ENCODE assay signal across 9 cellular contexts in the genomic region with DNA sequence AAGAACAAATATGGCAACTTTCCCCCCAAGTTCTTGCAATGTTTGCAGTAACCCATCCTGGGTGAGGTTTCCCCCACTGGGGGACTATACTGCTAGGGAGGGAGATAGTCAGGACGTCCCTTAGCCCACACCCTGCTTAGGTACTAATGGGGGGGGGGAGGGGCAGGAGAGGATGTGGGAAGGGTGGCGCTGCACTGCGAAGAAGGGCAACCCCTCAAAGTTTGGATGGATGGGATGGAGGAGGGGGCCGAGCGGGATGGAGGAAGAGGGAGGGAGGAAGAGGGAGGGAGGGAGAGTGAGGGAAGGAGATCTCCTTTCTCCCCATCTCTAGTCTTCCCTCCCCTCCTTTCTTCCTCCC.
A peak's percentile ranks its signal among the peaks of the same experiment; 100 is the strongest.
DNase-seq lines count a peak whose midpoint lies in the region; ATAC-seq and TF ChIP-seq lines count a peak whose summit lies in the region.
"Had no signal": no experiment of that assay in that cellular context is flagged by ENCODE, and none has a peak within 500 bp of the region (broad histone marks: within the 10 kb centered on the region; RNA-seq: fewer than 3 reads in every experiment).

No MANE protein-coding gene starts in this region.

- TF ChIP-seq CTCF in heart right ventricle (IDR thresholded peaks at IDR 0.05) (no peak), ascending aorta (IDR thresholded peaks at IDR 0.05) (no peak), liver (IDR thresholded peaks at IDR 0.05; ENCODE audit: low read depth, low read length, missing input control) (no peak), tibial nerve (IDR thresholded peaks at IDR 0.05) (no peak)

- no peak overlapping the region for H3K9ac ChIP-seq in liver (ENCODE audit: low read depth in 1 of 2, low read length in 2 of 2)

- intact Hi-C loops in heart right ventricle (cut with DNase I) (loop anchor here in 6 of 10 donors (5.0 to 10.0 kb wide), 6 partner anchors 65 to 272 kb away; no protein-coding TSS in a partner anchor), Right ventricle myocardium inferior (cut with DNase I) (loop anchor here (5.0 kb wide), 2 partner anchors 62 to 272 kb away; no protein-coding TSS in a partner anchor), ascending aorta (cut with DNase I) (loop anchor here (5.0 kb wide), 1 partner anchor 42 kb away; no protein-coding TSS in a partner anchor)

- DNase-seq in heart right ventricle = no peak
- no peak for DNase-seq in Right ventricle myocardium inferior (ENCODE audit: missing footprints)
- no peak for DNase-seq in ascending aorta (ENCODE audit: low spot score in 2 of 2)
- DNase-seq in tibial nerve (ENCODE audit: low spot score in 2 of 2) = no peak
- DNase-seq: DMS79 had no signal

- no peak for TF ChIP-seq RAD21 in liver (IDR thresholded peaks at IDR 0.05)

- H3K27ac ChIP-seq in heart right ventricle (no peak overlapping the region), ascending aorta (no peak overlapping the region), liver (ENCODE audit: low read depth in 1 of 2, low read length in 2 of 2) (no peak overlapping the region), tibial nerve (no peak overlapping the region)

- 2 to 3% methylated on average over 4 to 5 of the region's 5 CpGs for WGBS in heart right ventricle, 2 donors
- under 1% methylated on average over 5 of the region's 5 CpGs for WGBS in liver
- 0 to 4% methylated on average over 5 of the region's 5 CpGs for WGBS in tibial nerve, 2 donors

- H3K36me3 ChIP-seq in heart right ventricle (no peaks in the 10 kb centered on the region), ascending aorta (no peaks in the 10 kb centered on the region), liver (ENCODE audit: control insufficient read depth in 4 of 4, insufficient read depth in 3 of 4, low read depth in 1 of 4, low read length in 3 of 4) (no peaks in the 10 kb centered on the region), tibial nerve (no peaks in the 10 kb centered on the region)

- no peak for TF ChIP-seq POLR2A in tibial nerve (IDR thresholded peaks at IDR 0.05)

- peaks cover 23 to 100% (median 99%) of the 10 kb centered on the region in 7 donors for H3K27me3 ChIP-seq in heart right ventricle
- peaks cover 38% of the 10 kb centered on the region for H3K27me3 ChIP-seq in ascending aorta
- peaks cover 6 to 23% (median 15%) of the 10 kb centered on the region in 4 donors for H3K27me3 ChIP-seq in liver (ENCODE audit: control insufficient read depth in 4 of 4, insufficient read depth in 4 of 4, low read length in 3 of 4)
- peaks cover 2 to 99% of the 10 kb centered on the region in 2 donors for H3K27me3 ChIP-seq in tibial nerve

- H3K4me3 ChIP-seq in heart right ventricle (peak overlapping the region; percentile 35 to 74 (median 57)), ascending aorta (peak overlapping the region; percentile 49 to 68), liver (ENCODE audit: low read depth in 1 of 3, low read length in 3 of 3) (peak overlapping the region in 2 of 3 donors; percentile 50 to 55), tibial nerve (peak overlapping the region in 3 of 4 donors; percentile 24 to 51 (median 37))

- H3K4me1 ChIP-seq in heart right ventricle = peaks cover 9 to 77% (median 54%) of the 10 kb centered on the region in 9 donors
- H3K4me1 ChIP-seq in ascending aorta = peaks cover 2 to 28% of the 10 kb centered on the region in 2 donors
- peaks cover 4 to 49% (median 26%) of the 10 kb centered on the region in 4 donors for H3K4me1 ChIP-seq in liver (ENCODE audit: control insufficient read depth in 4 of 4, insufficient read depth in 4 of 4, low read length in 3 of 4)
- H3K4me1 ChIP-seq in tibial nerve = peaks cover 0 to 79% (median 24%) of the 10 kb centered on the region in 4 donors

- no peak for TF ChIP-seq EP300 in tibial nerve (IDR thresholded peaks at IDR 0.05)

- H3K9me3 ChIP-seq in heart right ventricle (no peaks in the 10 kb centered on the region), ascending aorta (no peaks in the 10 kb centered on the region), liver (ENCODE audit: control insufficient read depth in 4 of 4, low read length in 3 of 4) (no peaks in the 10 kb centered on the region), tibial nerve (no peaks in the 10 kb centered on the region)

- ATAC-seq in heart right ventricle = no peak
- no peak for ATAC-seq in Right ventricle myocardium inferior
- no peak for ATAC-seq in GM19035 (IDR thresholded peaks at IDR 0.05; ENCODE audit: unreplicated experiment)
- no peak for ATAC-seq in HG02571 (IDR thresholded peaks at IDR 0.05; ENCODE audit: unreplicated experiment)
- no peak for ATAC-seq in GM21367 (IDR thresholded peaks at IDR 0.05; ENCODE audit: unreplicated experiment)

TF ChIP-seq in liver, 16 proteins besides CTCF, POLR2A, EP300 and RAD21:
- TF ChIP-seq, protein P1, sequence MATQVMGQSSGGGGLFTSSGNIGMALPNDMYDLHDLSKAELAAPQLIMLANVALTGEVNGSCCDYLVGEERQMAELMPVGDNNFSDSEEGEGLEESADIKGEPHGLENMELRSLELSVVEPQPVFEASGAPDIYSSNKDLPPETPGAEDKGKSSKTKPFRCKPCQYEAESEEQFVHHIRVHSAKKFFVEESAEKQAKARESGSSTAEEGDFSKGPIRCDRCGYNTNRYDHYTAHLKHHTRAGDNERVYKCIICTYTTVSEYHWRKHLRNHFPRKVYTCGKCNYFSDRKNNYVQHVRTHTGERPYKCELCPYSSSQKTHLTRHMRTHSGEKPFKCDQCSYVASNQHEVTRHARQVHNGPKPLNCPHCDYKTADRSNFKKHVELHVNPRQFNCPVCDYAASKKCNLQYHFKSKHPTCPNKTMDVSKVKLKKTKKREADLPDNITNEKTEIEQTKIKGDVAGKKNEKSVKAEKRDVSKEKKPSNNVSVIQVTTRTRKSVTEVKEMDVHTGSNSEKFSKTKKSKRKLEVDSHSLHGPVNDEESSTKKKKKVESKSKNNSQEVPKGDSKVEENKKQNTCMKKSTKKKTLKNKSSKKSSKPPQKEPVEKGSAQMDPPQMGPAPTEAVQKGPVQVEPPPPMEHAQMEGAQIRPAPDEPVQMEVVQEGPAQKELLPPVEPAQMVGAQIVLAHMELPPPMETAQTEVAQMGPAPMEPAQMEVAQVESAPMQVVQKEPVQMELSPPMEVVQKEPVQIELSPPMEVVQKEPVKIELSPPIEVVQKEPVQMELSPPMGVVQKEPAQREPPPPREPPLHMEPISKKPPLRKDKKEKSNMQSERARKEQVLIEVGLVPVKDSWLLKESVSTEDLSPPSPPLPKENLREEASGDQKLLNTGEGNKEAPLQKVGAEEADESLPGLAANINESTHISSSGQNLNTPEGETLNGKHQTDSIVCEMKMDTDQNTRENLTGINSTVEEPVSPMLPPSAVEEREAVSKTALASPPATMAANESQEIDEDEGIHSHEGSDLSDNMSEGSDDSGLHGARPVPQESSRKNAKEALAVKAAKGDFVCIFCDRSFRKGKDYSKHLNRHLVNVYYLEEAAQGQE (IDR thresholded peaks at IDR 0.05) = no peak
